Comparison of ENCODE assay signal across 8 cellular contexts in genomic region chr18:37322497-37323035, GRCh38.
DNase-seq lines count a peak whose midpoint lies in the region; ATAC-seq, FAIRE-seq and TF ChIP-seq lines count a peak whose summit lies in the region.

No MANE protein-coding gene starts in this region.

- H3K4me3 ChIP-seq in Caco-2 (ENCODE audit: low read depth, low read length) (no peak overlapping the region), mammary epithelial cell (replicated peaks in 1 of 3; ENCODE audit: insufficient read depth in 1 of 3, low read depth in 2 of 3, low read length in 3 of 3) (no peak overlapping the region), liver (ENCODE audit: low read depth in 1 of 3, low read length in 3 of 3) (no peak overlapping the region), small intestine (ENCODE audit: low read depth in 1 of 2, low read length in 2 of 2) (no peak overlapping the region)

- H3K9me3 ChIP-seq in Caco-2: no peaks in the 10 kb centered on the region
- no peaks in the 10 kb centered on the region for H3K9me3 ChIP-seq in mammary epithelial cell (replicated peaks; ENCODE audit: insufficient read depth, low read length)
- no peaks in the 10 kb centered on the region for H3K9me3 ChIP-seq in liver (ENCODE audit: control insufficient read depth in 4 of 4, low read length in 3 of 4)
- no peaks in the 10 kb centered on the region for H3K9me3 ChIP-seq in small intestine (ENCODE audit: control insufficient read depth, low read depth)

- no peak overlapping the region for H2AFZ ChIP-seq in mammary epithelial cell (ENCODE audit: low read depth, low read length)

- TF ChIP-seq RAD21 in liver (IDR thresholded peaks at IDR 0.05): peak; percentile 59 to 70

- in situ Hi-C loops in mammary epithelial cell (cut with MboI; ENCODE audit: low sequenced_read_pairs in 2 of 2): no loop called here

- H3K79me2 ChIP-seq in mammary epithelial cell (ENCODE audit: insufficient read depth, low read length): no peaks in the 10 kb centered on the region

- H3K9ac ChIP-seq in mammary epithelial cell (ENCODE audit: insufficient read depth, low read length): no peak overlapping the region
- no peak overlapping the region for H3K9ac ChIP-seq in liver (ENCODE audit: low read depth in 1 of 2, low read length in 2 of 2)

- no peak overlapping the region for H3K27ac Mint-ChIP-seq in Caco-2 (ENCODE audit: unreplicated experiment)

- no peaks in the 10 kb centered on the region for H3K4me1 ChIP-seq in Caco-2
- no peaks in the 10 kb centered on the region for H3K4me1 ChIP-seq in mammary epithelial cell (ENCODE audit: insufficient read depth, low read length)
- H3K4me1 ChIP-seq in liver (ENCODE audit: control insufficient read depth in 4 of 4, insufficient read depth in 4 of 4, low read length in 3 of 4): no peaks in the 10 kb centered on the region
- no peaks in the 10 kb centered on the region for H3K4me1 ChIP-seq in small intestine (ENCODE audit: control insufficient read depth in 2 of 2, insufficient read depth in 1 of 2, low read depth in 1 of 2, low read length in 1 of 2)

- H3K4me3 Mint-ChIP-seq in Caco-2 (ENCODE audit: unreplicated experiment): no peak overlapping the region

- POLR2A ChIA-PET in Caco-2 (lab: Charles Lee): no interaction called here

- H3K9me3 Mint-ChIP-seq in Caco-2 (ENCODE audit: unreplicated experiment): no peaks in the 10 kb centered on the region

- no TSS peak for BruUV-seq in Caco-2 (replicated peaks; lab: Mats Ljungman, UMichigan)
- BruUV-seq in mammary epithelial cell (replicated peaks; lab: Mats Ljungman, UMichigan): no TSS peak

- H4K20me1 ChIP-seq in mammary epithelial cell (ENCODE audit: insufficient read depth, low read length): no peaks in the 10 kb centered on the region

- no peaks in the 10 kb centered on the region for H3K27me3 Mint-ChIP-seq in Caco-2 (ENCODE audit: insufficient read depth, unreplicated experiment)

- no peaks in the 10 kb centered on the region for H3K36me3 Mint-ChIP-seq in Caco-2 (ENCODE audit: insufficient read depth, unreplicated experiment)

- intact Hi-C loops in Caco-2 (cut with micrococcal nuclease; ENCODE audit: unreplicated experiment): no loop called here
- intact Hi-C loops in mammary epithelial cell (cut with micrococcal nuclease): no loop called here

- ATAC-seq in GM18511 (IDR thresholded peaks at IDR 0.05; ENCODE audit: unreplicated experiment) (peak; percentile 76), HG02798 (IDR thresholded peaks at IDR 0.05; ENCODE audit: poor library complexity, unreplicated experiment) (peak; percentile 84)

- no peak overlapping the region for H3K4me2 ChIP-seq in mammary epithelial cell (ENCODE audit: insufficient read depth, low read depth, low read length)

- TF ChIP-seq CTCF in Caco-2 (IDR thresholded peaks at IDR 0.05; ENCODE audit: insufficient read depth in 1 of 2, low read depth in 1 of 2, low read length in 1 of 2, severe bottlenecking in 1 of 2, unreplicated experiment in 1 of 2) (peak; percentile 43 to 64), mammary epithelial cell (conservative IDR thresholded peaks at IDR 0.05 in 1 of 2, IDR thresholded peaks at IDR 0.05 in 1 of 2; ENCODE audit: extremely low read depth in 1 of 2, insufficient read depth in 1 of 2, low read depth in 1 of 2, low read length in 2 of 2) (peak; percentile 27 to 55), liver (IDR thresholded peaks at IDR 0.05; ENCODE audit: low read depth, low read length, missing input control) (peak; percentile 66)

- H3K27ac ChIP-seq in mammary epithelial cell (ENCODE audit: insufficient read depth, low read depth, low read length) (no peak overlapping the region), liver (ENCODE audit: low read depth in 1 of 2, low read length in 2 of 2) (no peak overlapping the region), small intestine (ENCODE audit: low read depth in 1 of 2, low read length in 1 of 2) (no peak overlapping the region)

- H3K4me1 Mint-ChIP-seq in Caco-2 (ENCODE audit: low read depth, unreplicated experiment): no peaks in the 10 kb centered on the region

- no peaks in the 10 kb centered on the region for H3K27me3 ChIP-seq in Caco-2 (replicated peaks; ENCODE audit: control insufficient read depth, insufficient read depth, low read length)
- H3K27me3 ChIP-seq in mammary epithelial cell (ENCODE audit: insufficient read depth, low read length): no peaks in the 10 kb centered on the region
- H3K27me3 ChIP-seq in liver (ENCODE audit: control insufficient read depth in 4 of 4, insufficient read depth in 4 of 4, low read length in 3 of 4): no peaks in the 10 kb centered on the region
- no peaks in the 10 kb centered on the region for H3K27me3 ChIP-seq in small intestine (ENCODE audit: control insufficient read depth in 2 of 2, insufficient read depth in 2 of 2, low read length in 2 of 2)

- 76% methylated on average over 8 of the region's 15 CpGs for WGBS in mammary epithelial cell (ENCODE audit: low coverage, missing lambda C conversion rate)
- 39% methylated on average over 15 of the region's 15 CpGs for WGBS in liver
- WGBS in small intestine, 3 donors: 35 to 52% (median 39%) methylated on average over 15 of the region's 15 CpGs

- dilution Hi-C loops in mammary epithelial cell (cut with HindIII; ENCODE audit: low sequenced_read_pairs): no loop called here

- DNase-seq in Caco-2 (peak; percentile 33 to 34), NCI-H2171 treated with DMSO at 0.1 percent for 48 hours (lab: John Stamatoyannopoulos, UW) (peak; percentile 43), mammary epithelial cell (no peak), small intestine (no peak), GF-D8 (lab: John Stamatoyannopoulos, UW) (no peak)

- FAIRE-seq in small intestine (lab: Jason Lieb, UNC): no peak

- no peaks in the 10 kb centered on the region for H3K36me3 ChIP-seq in Caco-2 (ENCODE audit: control insufficient read depth, insufficient read depth, low read length)
- no peaks in the 10 kb centered on the region for H3K36me3 ChIP-seq in mammary epithelial cell (ENCODE audit: insufficient read depth, low read length)
- no peaks in the 10 kb centered on the region for H3K36me3 ChIP-seq in liver (ENCODE audit: control insufficient read depth in 4 of 4, insufficient read depth in 3 of 4, low read depth in 1 of 4, low read length in 3 of 4)
- H3K36me3 ChIP-seq in small intestine (ENCODE audit: control insufficient read depth in 2 of 2, insufficient read depth in 2 of 2, low read length in 2 of 2): no peaks in the 10 kb centered on the region

- CTCF ChIA-PET in Caco-2 (lab: Charles Lee): interaction anchor here (0.8 kb wide), 1 partner anchor 13 kb away, joined by 3 read pairs; no protein-coding TSS in a partner anchor
- CTCF ChIA-PET in mammary epithelial cell (lab: Charles Lee; ENCODE audit: low non-redundant PET): no interaction called here

TF ChIP-seq in liver, 16 proteins besides CTCF, POLR2A, EP300 and RAD21:
- TF ChIP-seq, protein P1, sequence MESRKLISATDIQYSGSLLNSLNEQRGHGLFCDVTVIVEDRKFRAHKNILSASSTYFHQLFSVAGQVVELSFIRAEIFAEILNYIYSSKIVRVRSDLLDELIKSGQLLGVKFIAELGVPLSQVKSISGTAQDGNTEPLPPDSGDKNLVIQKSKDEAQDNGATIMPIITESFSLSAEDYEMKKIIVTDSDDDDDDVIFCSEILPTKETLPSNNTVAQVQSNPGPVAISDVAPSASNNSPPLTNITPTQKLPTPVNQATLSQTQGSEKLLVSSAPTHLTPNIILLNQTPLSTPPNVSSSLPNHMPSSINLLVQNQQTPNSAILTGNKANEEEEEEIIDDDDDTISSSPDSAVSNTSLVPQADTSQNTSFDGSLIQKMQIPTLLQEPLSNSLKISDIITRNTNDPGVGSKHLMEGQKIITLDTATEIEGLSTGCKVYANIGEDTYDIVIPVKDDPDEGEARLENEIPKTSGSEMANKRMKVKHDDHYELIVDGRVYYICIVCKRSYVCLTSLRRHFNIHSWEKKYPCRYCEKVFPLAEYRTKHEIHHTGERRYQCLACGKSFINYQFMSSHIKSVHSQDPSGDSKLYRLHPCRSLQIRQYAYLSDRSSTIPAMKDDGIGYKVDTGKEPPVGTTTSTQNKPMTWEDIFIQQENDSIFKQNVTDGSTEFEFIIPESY (IDR thresholded peaks at IDR 0.05): no peak
- TF ChIP-seq REST (IDR thresholded peaks at IDR 0.05) (no peak), TAF1 (conservative IDR thresholded peaks at IDR 0.05) (no peak), EGR1 (IDR thresholded peaks at IDR 0.05; ENCODE audit: low read depth in 2 of 2) (no peak), JUND (IDR thresholded peaks at IDR 0.05) (no peak), FOXA2 (IDR thresholded peaks at IDR 0.05) (no peak)
TF ChIP-seq in liver: peak in this region for 0.

Comparison
In these comparisons a context has a peak if more than half of its experiments do, and no peak if none do; other contexts are left out.
1. DNase-seq: peak in Caco-2 (2 of 2) and NCI-H2171 treated with DMSO at 0.1 percent for 48 hours (single experiment); none in mammary epithelial cell (single experiment), small intestine (single experiment) and GF-D8 (single experiment).
2. Peak in every context shown above with its lines, with median percentiles within 50 percentile points of each other: CTCF ChIP-seq.